28 cellular contexts compared by ENCODE assay signal in genomic region chr9:20914556-20914955, GRCh38.
"Had no signal": no experiment of that assay in that cellular context is flagged by ENCODE, and none has a peak within 500 bp of the region (broad histone marks: within the 10 kb centered on the region; RNA-seq: fewer than 3 reads in every experiment).

No MANE protein-coding gene starts in this region.

- H3K4me2 ChIP-seq: SK-N-SH had no signal

- H3K4me1 ChIP-seq: adrenal gland, body of pancreas, breast epithelium, SJSA1 had no signal

- H3K36me3 ChIP-seq: breast epithelium, SJSA1, WERI-Rb-1 had no signal

- H3K27ac ChIP-seq: adrenal gland, body of pancreas, breast epithelium, SJSA1, WERI-Rb-1 had no signal

- H3K9ac ChIP-seq: SK-N-SH had no signal

- H3K27ac Mint-ChIP-seq: activated CD4-positive, alpha-beta memory T cell treated with anti-CD3 and anti-CD28 coated beads, Interleukin-2, amount 10 ng/mL, durations not matched to agents 7 days and 5 days; activated naive CD4-positive, alpha-beta T cell treated with anti-CD3 and anti-CD28 coated beads for 36 hours; activated naive CD4-positive, alpha-beta T cell treated with anti-CD3 and anti-CD28 coated beads, Interleukin-2, amount 50 U/mL, for 72 hours; T-cell had no signal

- H3K4me1 Mint-ChIP-seq: activated CD4-positive, alpha-beta memory T cell treated with anti-CD3 and anti-CD28 coated beads, Interleukin-2, amount 10 ng/mL, durations not matched to agents 7 days and 5 days; T-cell had no signal

- H3K27me3 ChIP-seq: adrenal gland, body of pancreas, breast epithelium, MG63, SJSA1 had no signal

- H3K9me3 Mint-ChIP-seq: activated CD4-positive, alpha-beta memory T cell treated with anti-CD3 and anti-CD28 coated beads, Interleukin-2, amount 10 ng/mL, durations not matched to agents 7 days and 5 days; activated naive CD4-positive, alpha-beta T cell treated with anti-CD3 and anti-CD28 coated beads for 36 hours; activated naive CD4-positive, alpha-beta T cell treated with anti-CD3 and anti-CD28 coated beads, Interleukin-2, amount 50 U/mL, for 72 hours had no signal

- DNase-seq: activated CD4-positive, alpha-beta memory T cell treated with anti-CD3 and anti-CD28 coated beads, Interleukin-2, amount 10 ng/mL, durations not matched to agents 7 days and 5 days; activated CD4-positive, alpha-beta T cell treated with anti-CD3 and anti-CD28 coated beads for 1 hour; activated CD4-positive, alpha-beta T cell treated with anti-CD3 and anti-CD28 coated beads for 48 hours; activated CD4-positive, CD25-positive, alpha-beta regulatory T cell; activated gamma-delta T cell treated with Interleukin-2 at 50 U/mL for 16 hours; activated naive CD4-positive, alpha-beta T cell treated with anti-CD3 and anti-CD28 coated beads for 36 hours; activated T-cell treated with anti-CD3 and anti-CD28 coated beads, Interleukin-2, amount 50 U/mL, for 1 hour; adrenal gland; body of pancreas; MG63; NCI-H1048; NCI-H1105 treated with DMSO at 0.1 percent for 48 hours; NCI-H1436 treated with DMSO at 0.1 percent for 48 hours; NCI-H1694 treated with DMSO at 0.1 percent for 48 hours; NCI-H2029; NCI-H345; NCI-H524 treated with DMSO at 0.1 percent for 48 hours; RPMI8226; SHP77 treated with DMSO at 0.1 percent for 48 hours; SK-N-SH; T-cell; T-helper 2 cell; T-helper 9 cell; WERI-Rb-1 had no signal

- ATAC-seq: activated naive CD4-positive, alpha-beta T cell treated with anti-CD3 and anti-CD28 coated beads, Interleukin-2, amount 50 U/mL, for 72 hours; body of pancreas; Panc1; T-cell had no signal

- H3K27me3 Mint-ChIP-seq: activated CD4-positive, alpha-beta memory T cell treated with anti-CD3 and anti-CD28 coated beads, Interleukin-2, amount 10 ng/mL, durations not matched to agents 7 days and 5 days; T-cell had no signal

- H3K4me3 ChIP-seq: adrenal gland, body of pancreas, breast epithelium, MG63, SJSA1 had no signal

- H3K9me3 ChIP-seq: adrenal gland, body of pancreas, breast epithelium, MG63, SJSA1, SK-N-SH had no signal

- H3K4me3 Mint-ChIP-seq: activated CD4-positive, alpha-beta memory T cell treated with anti-CD3 and anti-CD28 coated beads, Interleukin-2, amount 10 ng/mL, durations not matched to agents 7 days and 5 days; activated naive CD4-positive, alpha-beta T cell treated with anti-CD3 and anti-CD28 coated beads for 36 hours; T-cell had no signal
